Comparison of ENCODE assay signal across 18 cellular contexts in the genomic region with DNA sequence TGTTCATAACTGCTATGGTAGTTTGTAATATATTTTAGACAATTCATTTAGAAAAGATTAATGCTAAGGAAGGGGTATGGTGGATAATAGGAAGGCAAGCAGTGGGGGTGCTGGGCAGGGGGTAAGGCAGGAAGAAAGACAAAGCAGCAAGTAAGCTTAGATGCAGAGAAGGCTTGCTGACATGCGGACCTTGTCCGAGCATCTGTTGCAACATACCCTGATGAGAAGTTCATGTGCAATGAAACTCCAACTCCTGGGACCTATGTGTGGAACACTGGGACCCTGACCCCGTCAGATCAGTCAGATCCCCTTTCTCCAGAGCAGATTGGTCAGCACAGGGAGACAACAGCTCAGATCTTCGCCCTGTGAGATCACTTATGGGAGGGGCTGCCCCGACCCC.
DNase-seq lines count a peak whose midpoint lies in the region; ATAC-seq, FAIRE-seq and TF ChIP-seq lines count a peak whose summit lies in the region.
"Had no signal": no experiment of that assay in that cellular context is flagged by ENCODE, and none has a peak within 500 bp of the region (broad histone marks: within the 10 kb centered on the region; RNA-seq: fewer than 3 reads in every experiment).

No MANE protein-coding gene starts in this region.

- no peak overlapping the region for H3K27ac Mint-ChIP-seq in GM23338

- H3K36me3 ChIP-seq in GM23338 (ENCODE audit: insufficient read depth) (no peaks in the 10 kb centered on the region), IMR-90 (ENCODE audit: control insufficient read depth, insufficient read depth, low read length) (no peaks in the 10 kb centered on the region), H1 (ENCODE audit: control insufficient read depth in 2 of 4, insufficient read depth in 4 of 4, low read length in 3 of 4) (no peaks in the 10 kb centered on the region), stomach (no peaks in the 10 kb centered on the region), small intestine (ENCODE audit: control insufficient read depth in 2 of 2, insufficient read depth in 2 of 2, low read length in 2 of 2) (no peaks in the 10 kb centered on the region)

- no peak for FAIRE-seq in H1 (lab: Jason Lieb, UNC)
- FAIRE-seq in small intestine (lab: Jason Lieb, UNC): no peak
- FAIRE-seq: GM12891, GM18507 had no signal

- ATAC-seq in GM23338: no peak
- ATAC-seq in IMR-90 (ENCODE audit: low read depth): no peak

- H3F3A ChIP-seq in GM23338 (replicated peaks; ENCODE audit: low read depth): no peaks in the 10 kb centered on the region

- H3K9me3 ChIP-seq in IMR-90 (ENCODE audit: control insufficient read depth, insufficient read depth, low read length) (no peaks in the 10 kb centered on the region), H1 (ENCODE audit: insufficient read depth in 2 of 2, low read depth in 1 of 2, low read length in 1 of 2) (no peaks in the 10 kb centered on the region), stomach (no peaks in the 10 kb centered on the region), small intestine (ENCODE audit: control insufficient read depth, low read depth) (no peaks in the 10 kb centered on the region)

- H2AFZ ChIP-seq in GM23338: no peak overlapping the region
- H2AFZ ChIP-seq in IMR-90 (replicated peaks; ENCODE audit: low read length, poor library complexity): no peak overlapping the region
- 0 out of 2 replicates have a peak overlapping the region, but pooled peaks have one; percentile 54 for H2AFZ ChIP-seq in H1 (ENCODE audit: low read length)

- H3K4ac ChIP-seq in IMR-90 (ENCODE audit: low read depth, low read length) (no peak overlapping the region), H1 (replicated peaks; ENCODE audit: insufficient read length, low read depth, low read length) (no peak overlapping the region)

- H3K27ac ChIP-seq in GM23338 (ENCODE audit: low read depth) (no peak overlapping the region), IMR-90 (ENCODE audit: insufficient read depth, low read length) (no peak overlapping the region), H1 (ENCODE audit: low read depth, low read length) (no peak overlapping the region), stomach (no peak overlapping the region), small intestine (ENCODE audit: low read depth in 1 of 2, low read length in 1 of 2) (no peak overlapping the region)

- H2BK15ac ChIP-seq in IMR-90 (ENCODE audit: low read depth, low read length): no peak overlapping the region
- H2BK15ac ChIP-seq in H1 (ENCODE audit: low read length): no peak overlapping the region

- WGBS in IMR-90 (ENCODE audit: extremely low coverage in 2 of 2, insufficient read length in 1 of 2), 2 experiments: no CpG with 5 or more reads among the region's 5 CpGs
- 69% methylated on average over 5 of the region's 5 CpGs; no CpG with 5 or more reads in 1 of the 2 experiments for WGBS in H1 (ENCODE audit: extremely low coverage in 1 of 2, insufficient coverage in 1 of 2, insufficient read length in 1 of 2, insufficient replicate concordance in 2 of 2, low coverage in 1 of 2, low lambda C conversion rate in 2 of 2, missing lambda C conversion rate in 1 of 2), 2 experiments
- 70 to 82% (median 81%) methylated on average over 5 of the region's 5 CpGs for WGBS in stomach, 5 donors
- WGBS in small intestine, 3 donors: 80 to 83% (median 83%) methylated on average over 5 of the region's 5 CpGs

- no peak overlapping the region for H2AK9ac ChIP-seq in IMR-90 (replicated peaks; ENCODE audit: low read depth, low read length, poor library complexity)

- H3K79me1 ChIP-seq in IMR-90 (ENCODE audit: low read depth in 1 of 2, low read length in 2 of 2) (no peaks in the 10 kb centered on the region), H1 (ENCODE audit: low read depth, low read length) (no peaks in the 10 kb centered on the region)

- H3K9me3 Mint-ChIP-seq in GM23338: no peaks in the 10 kb centered on the region

- no peak overlapping the region for H4K8ac ChIP-seq in IMR-90 (ENCODE audit: low read depth in 2 of 2, low read length in 2 of 2)
- H4K8ac ChIP-seq in H1 (ENCODE audit: extremely low read depth, insufficient read depth, low read length): no peak overlapping the region

- TF ChIP-seq EP300 in H1 (IDR thresholded peaks at IDR 0.05; ENCODE audit: borderline replicate concordance in 1 of 2, low read depth in 2 of 2, low read length in 2 of 2) (no peak), stomach (IDR thresholded peaks at IDR 0.05) (no peak)

- no peak overlapping the region for H3K23ac ChIP-seq in IMR-90 (ENCODE audit: low read depth, low read length)
- H3K23ac ChIP-seq in H1 (ENCODE audit: insufficient read length): no peak overlapping the region

- POLR2A ChIA-PET in IMR-90 (lab: Charles Lee; ENCODE audit: unreplicated experiment): no interaction called here
- POLR2A ChIA-PET in H1 (lab: Charles Lee; ENCODE audit: partially characterized antibody): no interaction called here

- H3K27me3 ChIP-seq in GM23338 (ENCODE audit: insufficient read depth): peaks cover 12% of the 10 kb centered on the region
- H3K27me3 ChIP-seq in IMR-90 (ENCODE audit: control insufficient read depth, insufficient read depth, low read length): peaks cover 3% of the 10 kb centered on the region; the same call in 1 of the 2 replicates
- peaks cover 0 to 7% (median 4%) of the 10 kb centered on the region in 4 experiments; a peak in 5 of 7 replicates for H3K27me3 ChIP-seq in H1 (replicated peaks in 1 of 4; ENCODE audit: control insufficient read depth in 3 of 4, extremely low read depth in 1 of 4, insufficient read depth in 3 of 4, low read length in 3 of 4)
- H3K27me3 ChIP-seq in stomach: peaks cover 0 to 10% (median 0%) of the 10 kb centered on the region in 3 donors
- no peaks in the 10 kb centered on the region for H3K27me3 ChIP-seq in small intestine (ENCODE audit: control insufficient read depth in 2 of 2, insufficient read depth in 2 of 2, low read length in 2 of 2)

- no peak overlapping the region for H3K4me3 Mint-ChIP-seq in GM23338
- H3K4me3 Mint-ChIP-seq: CD4-positive, alpha-beta memory T cell had no signal

- in situ Hi-C loops in IMR-90 (cut with MboI; ENCODE audit: low sequenced_read_pairs): no loop called here

- H3K9me1 ChIP-seq in IMR-90 (ENCODE audit: insufficient read depth, low read length): no peaks in the 10 kb centered on the region

- no peak overlapping the region for H2BK12ac ChIP-seq in H1 (ENCODE audit: low read depth, low read length)

- no peaks in the 10 kb centered on the region for H3K36me3 Mint-ChIP-seq in GM23338 (ENCODE audit: low read depth)

- CTCF ChIA-PET in IMR-90 (lab: Yijun Ruan, JAX): no interaction called here
- CTCF ChIA-PET in H1 (lab: Charles Lee; ENCODE audit: partially characterized antibody): interaction anchor here (0.6 to 0.9 kb wide), 2 partner anchors 15 to 61 kb away, joined by 3 read pairs; no protein-coding TSS in a partner anchor

- H3K56ac ChIP-seq in IMR-90 (ENCODE audit: extremely low read depth, insufficient read depth, low read length): no peak overlapping the region
- no peak overlapping the region for H3K56ac ChIP-seq in H1 (replicated peaks; ENCODE audit: insufficient read length, low read depth, low read length)

- H2AK5ac ChIP-seq in IMR-90 (ENCODE audit: low read depth, low read length) (no peak overlapping the region), H1 (ENCODE audit: low read depth, low read length) (no peak overlapping the region)

- H2BK120ac ChIP-seq in IMR-90 (ENCODE audit: low read depth, low read length) (no peak overlapping the region), H1 (replicated peaks; ENCODE audit: low read depth, low read length) (no peak overlapping the region)

- H3K27me3 Mint-ChIP-seq in GM23338 (ENCODE audit: insufficient read depth, low read depth, poor library complexity): peaks cover 6% of the 10 kb centered on the region

- no peak for TF ChIP-seq CTCF in GM23338 (conservative IDR thresholded peaks at IDR 0.05; ENCODE audit: low read depth in 2 of 2)
- TF ChIP-seq CTCF in IMR-90 (conservative IDR thresholded peaks at IDR 0.05; ENCODE audit: low read depth, low read length): no peak
- TF ChIP-seq CTCF in H1 (IDR thresholded peaks at IDR 0.05; ENCODE audit: control extremely low read depth in 1 of 3, insufficient read depth in 1 of 3, low read depth in 1 of 3, low read length in 3 of 3): no peak
- no peak for TF ChIP-seq CTCF in stomach (IDR thresholded peaks at IDR 0.05)

- no peaks in the 10 kb centered on the region for H3K79me2 ChIP-seq in GM23338 (replicated peaks; ENCODE audit: insufficient read depth)
- H3K79me2 ChIP-seq in H1 (ENCODE audit: control insufficient read depth in 1 of 2, insufficient read depth in 2 of 2, low read length in 2 of 2): no peaks in the 10 kb centered on the region

- H2BK5ac ChIP-seq in IMR-90 (ENCODE audit: low read depth, low read length, poor library complexity, severe bottlenecking): no peak overlapping the region
- no peak overlapping the region for H2BK5ac ChIP-seq in H1 (ENCODE audit: low read depth, low read length)

- intact Hi-C loops in IMR-90 (cut with micrococcal nuclease) (no loop called here), stomach (cut with DNase I; ENCODE audit: low total_unique reads) (no loop called here)

- no peak overlapping the region for H3K14ac ChIP-seq in IMR-90 (replicated peaks; ENCODE audit: low read depth, low read length)
- H3K14ac ChIP-seq in H1 (ENCODE audit: insufficient read length): no peak overlapping the region

- H3K9ac ChIP-seq in IMR-90 (ENCODE audit: low read depth, low read length) (no peak overlapping the region), H1 (replicated peaks in 1 of 4; ENCODE audit: extremely low read depth in 1 of 4, low read depth in 3 of 4, low read length in 3 of 4) (no peak overlapping the region)

- TF ChIP-seq POLR2A in IMR-90 (IDR thresholded peaks at IDR 0.05; ENCODE audit: low read depth, low read length) (no peak), H1 (IDR thresholded peaks at IDR 0.05; ENCODE audit: control extremely low read depth in 1 of 2, low read depth in 2 of 2, low read length in 2 of 2) (no peak), stomach (IDR thresholded peaks at IDR 0.05) (no peak)

- no peak overlapping the region for H2BK20ac ChIP-seq in IMR-90 (ENCODE audit: low read depth, low read length)
- H2BK20ac ChIP-seq in H1 (ENCODE audit: low read length): no peak overlapping the region

- H3K4me1 Mint-ChIP-seq in GM23338: peaks cover 15% of the 10 kb centered on the region

- H4K91ac ChIP-seq in IMR-90 (ENCODE audit: insufficient read depth, low read depth, low read length) (no peak overlapping the region), H1 (replicated peaks; ENCODE audit: insufficient read length, low read length) (no peak overlapping the region)

- H3K4me3 ChIP-seq in GM23338: no peak overlapping the region
- no peak overlapping the region for H3K4me3 ChIP-seq in IMR-90 (ENCODE audit: insufficient read depth, low read depth, low read length)
- no peak overlapping the region for H3K4me3 ChIP-seq in H1 (ENCODE audit: extremely low read depth in 1 of 4, insufficient read depth in 2 of 4, low read depth in 3 of 4, low read length in 4 of 4)
- H3K4me3 ChIP-seq in stomach: no peak overlapping the region
- H3K4me3 ChIP-seq in small intestine (ENCODE audit: low read depth in 1 of 2, low read length in 2 of 2): no peak overlapping the region

- H4K5ac ChIP-seq in IMR-90 (ENCODE audit: low read depth, low read length) (no peak overlapping the region), H1 (ENCODE audit: insufficient read length, low read depth, low read length) (no peak overlapping the region)

- H3K18ac ChIP-seq in IMR-90 (ENCODE audit: low read depth, low read length) (no peak overlapping the region), H1 (ENCODE audit: extremely low read depth, low read length) (no peak overlapping the region)

- H4K20me1 ChIP-seq in GM23338 (replicated peaks; ENCODE audit: insufficient read depth): no peaks in the 10 kb centered on the region
- no peaks in the 10 kb centered on the region for H4K20me1 ChIP-seq in IMR-90 (ENCODE audit: insufficient read depth, low read length)
- H4K20me1 ChIP-seq in H1 (replicated peaks in 1 of 2; ENCODE audit: control insufficient read depth in 1 of 2, insufficient read depth in 2 of 2, low read length in 2 of 2): no peaks in the 10 kb centered on the region

- DNase-seq in GM23338 (ENCODE audit: low spot score): no peak
- DNase-seq in IMR-90: no peak
- no peak for DNase-seq in H1 (ENCODE audit: low read depth in 1 of 2, low spot score in 2 of 2)
- peak; percentile 3 for DNase-seq in stomach
- no peak for DNase-seq in NCI-H2196 (lab: John Stamatoyannopoulos, UW; ENCODE audit: unreplicated experiment)
- no peak for DNase-seq in small intestine
- DNase-seq: C1 segment of cervical spinal cord; Calu3; CD4-positive, alpha-beta memory T cell; COR-L47; DMS53; DMS79 treated with DMSO at 0.1 percent for 48 hours; GF-D8; GOT3; H7; HCEC 1CT had no signal

- BruUV-seq in IMR-90 (replicated peaks; lab: Mats Ljungman, UMichigan): no TSS peak

- no peaks in the 10 kb centered on the region for H3K9me2 ChIP-seq in GM23338 (ENCODE audit: insufficient read depth)

- 0 out of 2 replicates have a peak overlapping the region, but pooled peaks have one; percentile 28 for H3K4me2 ChIP-seq in GM23338
- H3K4me2 ChIP-seq in IMR-90 (ENCODE audit: low read depth, low read length): no peak overlapping the region
- 0 out of 4 replicates have a peak overlapping the region, but pooled peaks of 1 of the 2 experiments have one; percentile 1 for H3K4me2 ChIP-seq in H1 (ENCODE audit: insufficient read depth in 1 of 2, low read depth in 2 of 2, low read length in 2 of 2)

- H3K4me1 ChIP-seq in GM23338 (ENCODE audit: insufficient read depth) (peaks cover 8% of the 10 kb centered on the region; the same call in 1 of the 2 replicates), IMR-90 (ENCODE audit: control insufficient read depth, insufficient read depth, low read length) (no peaks in the 10 kb centered on the region), H1 (replicated peaks in 1 of 4; ENCODE audit: control insufficient read depth in 3 of 4, insufficient read depth in 4 of 4, low read length in 3 of 4) (peaks cover 0 to 6% (median 2%) of the 10 kb centered on the region in 4 experiments; a peak in 3 of 7 replicates), stomach (no peaks in the 10 kb centered on the region), small intestine (ENCODE audit: control insufficient read depth in 2 of 2, insufficient read depth in 1 of 2, low read depth in 1 of 2, low read length in 1 of 2) (peaks cover 0 to 2% of the 10 kb centered on the region in 2 donors)

- TF ChIP-seq RAD21 in IMR-90 (IDR thresholded peaks at IDR 0.05; ENCODE audit: low read length) (no peak), H1 (IDR thresholded peaks at IDR 0.05 in 1 of 2, conservative IDR thresholded peaks at IDR 0.05 in 1 of 2; ENCODE audit: low read depth in 2 of 2, low read length in 2 of 2) (no peak)

- dilution Hi-C loops in IMR-90 (cut with HindIII; ENCODE audit: low sequenced_read_pairs, unreplicated experiment): no loop called here

- no peaks in the 10 kb centered on the region for H3K23me2 ChIP-seq in H1 (ENCODE audit: low read depth, low read length)
